ENCODE assay signal across 8 cellular contexts in the genomic region with DNA sequence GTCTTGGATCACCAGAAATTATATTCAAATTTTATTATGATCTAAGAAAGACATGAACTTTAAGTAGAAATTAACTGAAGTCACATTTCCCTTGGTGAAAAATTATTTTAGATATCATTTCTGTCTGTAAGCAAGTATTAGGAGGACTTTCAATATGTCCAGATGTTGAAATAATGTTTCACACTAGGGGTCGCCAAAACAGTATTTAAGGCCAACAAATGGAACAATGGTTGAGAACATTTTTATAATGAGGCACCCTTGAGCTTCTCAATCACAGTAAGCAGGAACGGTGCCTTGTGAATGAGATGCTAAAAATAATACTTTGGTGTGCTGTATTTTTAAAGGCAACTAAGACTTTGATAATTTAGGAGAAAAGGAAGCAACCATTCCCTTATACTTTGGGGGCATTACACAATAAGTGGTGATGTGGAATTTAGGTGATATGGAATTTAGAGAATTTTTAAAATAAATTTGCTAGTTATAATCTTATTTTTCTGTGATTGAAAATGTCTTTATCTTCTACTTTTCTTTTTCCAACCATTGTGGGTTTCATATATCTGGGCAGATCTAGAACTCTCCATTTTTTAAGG. TPM values are rescaled to one million over a fixed set of nuclear protein-coding genes. Genes with fewer than 3 reads are reported as not detected.
DNase-seq lines count a peak whose midpoint lies in the region; ATAC-seq, FAIRE-seq and TF ChIP-seq lines count a peak whose summit lies in the region.

No MANE protein-coding gene starts in this region.

- FAIRE-seq in A549 (lab: Jason Lieb, UNC) (no peak), H54 (lab: Jason Lieb, UNC) (no peak)

- ATAC-seq in A549, result peak; percentile 68 to 80; a peak in 3 of 6 replicates
- peak; percentile 92 for ATAC-seq in SK-N-SH treated with all-trans-retinoic acid at 6 μM for 48 hours
- ATAC-seq in HG02970 (IDR thresholded peaks at IDR 0.05; ENCODE audit: low FRiP score, unreplicated experiment), result no peak

- TF ChIP-seq POLR2A in A549 (IDR thresholded peaks at IDR 0.05; ENCODE audit: low read length) (no peak), H54 (IDR thresholded peaks at IDR 0.05; ENCODE audit: low read depth, low read length) (no peak)

- no peaks in the 10 kb centered on the region for H3K36me3 Mint-ChIP-seq in endodermal cell (ENCODE audit: low read depth)

- no peaks in the 10 kb centered on the region for H3F3A ChIP-seq in DOHH2 (ENCODE audit: control insufficient read depth, insufficient read depth)

- H3K9me3 ChIP-seq in A549 (no peaks in the 10 kb centered on the region), DOHH2 (ENCODE audit: control insufficient read depth, insufficient read depth, low read length) (no peaks in the 10 kb centered on the region), endodermal cell (ENCODE audit: control insufficient read depth, low read length) (no peaks in the 10 kb centered on the region)

- peaks cover 6% of the 10 kb centered on the region for H3K27me3 Mint-ChIP-seq in endodermal cell (ENCODE audit: insufficient read depth)

- H3K4me1 Mint-ChIP-seq in endodermal cell, result no peaks in the 10 kb centered on the region

- TF ChIP-seq RAD21 in A549 (conservative IDR thresholded peaks at IDR 0.05 in 1 of 2, IDR thresholded peaks at IDR 0.05 in 1 of 2), result peak; percentile 81 to 87

- H3K9ac ChIP-seq in endodermal cell (ENCODE audit: extremely low read depth, low read length, poor library complexity, severe bottlenecking), result no peak overlapping the region

- H3K36me3 ChIP-seq in DOHH2 (ENCODE audit: control insufficient read depth, low read length) (no peaks in the 10 kb centered on the region), endodermal cell (ENCODE audit: control insufficient read depth, insufficient read depth, low read length) (no peaks in the 10 kb centered on the region)

- H3K9me2 ChIP-seq in DOHH2 (replicated peaks; ENCODE audit: control insufficient read depth, low read length), result no peaks in the 10 kb centered on the region

- H3K4me3 ChIP-seq in A549, result no peak overlapping the region
- H3K4me3 ChIP-seq in DOHH2 (ENCODE audit: low read length), result no peak overlapping the region
- no peak overlapping the region for H3K4me3 ChIP-seq in endodermal cell (ENCODE audit: low read length)

- POLR2A ChIA-PET in A549 (lab: Yijun Ruan, JAX), result interaction anchor here (1.0 kb wide), 1 partner anchor 373 kb away, joined by 3 read pairs; no protein-coding TSS in a partner anchor

- H3K4me1 ChIP-seq in A549, result no peaks in the 10 kb centered on the region
- H3K4me1 ChIP-seq in DOHH2 (ENCODE audit: control insufficient read depth, low read length), result no peaks in the 10 kb centered on the region
- no peaks in the 10 kb centered on the region for H3K4me1 ChIP-seq in endodermal cell (ENCODE audit: control insufficient read depth, insufficient read depth, low read length)

- 0% methylated on average over 2 of the region's 2 CpGs for WGBS in A549 (ENCODE audit: missing lambda C conversion rate)
- WGBS in endodermal cell (ENCODE audit: insufficient coverage in 1 of 2, insufficient read length in 1 of 2), 2 experiments, result 22 to 25% methylated on average over 2 of the region's 2 CpGs

- no peak for TF ChIP-seq EP300 in A549 (IDR thresholded peaks at IDR 0.05)

- no peak overlapping the region for H3K4me3 Mint-ChIP-seq in endodermal cell

- no peaks in the 10 kb centered on the region for H3K27me3 ChIP-seq in DOHH2 (ENCODE audit: control insufficient read depth, low read length)
- H3K27me3 ChIP-seq in endodermal cell (ENCODE audit: control insufficient read depth, insufficient read depth, low read length, poor library complexity, severe bottlenecking), result no peaks in the 10 kb centered on the region

- DNase-seq in A549 (ENCODE audit: low read depth in 1 of 2, low spot score in 1 of 2) (peak; percentile 44 to 67), H54 (ENCODE audit: insufficient read length, low spot score) (peak; percentile 13), M059J (ENCODE audit: low read depth) (peak; percentile 80), endodermal cell (no peak), middle frontal gyrus (ENCODE audit: extremely low spot score, low spot score) (peak; percentile 56)

- CTCF ChIA-PET in A549 (lab: Yijun Ruan, JAX), result interaction anchor here (0.6 to 1.5 kb wide), 10 partner anchors 10 to 413 kb away, joined by 3 to 6 read pairs (median 3); no protein-coding TSS in a partner anchor

- H3K27ac ChIP-seq in A549, result no peak overlapping the region
- no peak overlapping the region for H3K27ac ChIP-seq in DOHH2 (ENCODE audit: low read depth, low read length)
- H3K27ac ChIP-seq in endodermal cell (ENCODE audit: low read depth, low read length), result no peak overlapping the region

- H4K20me1 ChIP-seq in DOHH2 (ENCODE audit: control insufficient read depth, insufficient read depth, low read depth, low read length), result no peaks in the 10 kb centered on the region

- H3K4me2 ChIP-seq in A549 (no peak overlapping the region), DOHH2 (ENCODE audit: low read length) (no peak overlapping the region)

- TF ChIP-seq CTCF in A549 (IDR thresholded peaks at IDR 0.05) (peak; percentile 73), DOHH2 (IDR thresholded peaks at IDR 0.05; ENCODE audit: low read depth, low read length, poor library complexity, severe bottlenecking) (peak; percentile 70), endodermal cell (conservative IDR thresholded peaks at IDR 0.05) (peak; percentile 82)

- no peaks in the 10 kb centered on the region for H3K9me3 Mint-ChIP-seq in endodermal cell

- no peak overlapping the region for H3K27ac Mint-ChIP-seq in endodermal cell

- H3K79me2 ChIP-seq in DOHH2 (ENCODE audit: control insufficient read depth, low read length), result no peaks in the 10 kb centered on the region

TF ChIP-seq in A549, 52 proteins besides CTCF, POLR2A, EP300 and RAD21:
- TF ChIP-seq RARB (CRISPR knock-in tag; IDR thresholded peaks at IDR 0.05) (no peak), SMC3 (IDR thresholded peaks at IDR 0.05) (peak; percentile 83)

TF ChIP-seq in SK-N-SH treated with all-trans-retinoic acid at 6 μM for 48 hours, 23 proteins besides CTCF, POLR2A, EP300 and RAD21 (continues in another document):
- TF ChIP-seq ZNF70 (CRISPR knock-in tag; IDR thresholded peaks at IDR 0.05) (no peak), PPARA (CRISPR knock-in tag; IDR thresholded peaks at IDR 0.05; ENCODE audit: borderline replicate concordance) (no peak), OSR1 (CRISPR knock-in tag; IDR thresholded peaks at IDR 0.05) (no peak), ZNF565 (CRISPR knock-in tag; conservative IDR thresholded peaks at IDR 0.05; ENCODE audit: low read depth) (no peak), ZNF8 (CRISPR knock-in tag; IDR thresholded peaks at IDR 0.05) (no peak), ARNTL (CRISPR knock-in tag; IDR thresholded peaks at IDR 0.05; ENCODE audit: borderline replicate concordance, low read depth) (no peak), GLIS3 (CRISPR knock-in tag; IDR thresholded peaks at IDR 0.05) (no peak), TOX (CRISPR knock-in tag; IDR thresholded peaks at IDR 0.05; ENCODE audit: borderline replicate concordance) (no peak), ISL1 (CRISPR knock-in tag; IDR thresholded peaks at IDR 0.05) (no peak)
- TF ChIP-seq, protein P1, sequence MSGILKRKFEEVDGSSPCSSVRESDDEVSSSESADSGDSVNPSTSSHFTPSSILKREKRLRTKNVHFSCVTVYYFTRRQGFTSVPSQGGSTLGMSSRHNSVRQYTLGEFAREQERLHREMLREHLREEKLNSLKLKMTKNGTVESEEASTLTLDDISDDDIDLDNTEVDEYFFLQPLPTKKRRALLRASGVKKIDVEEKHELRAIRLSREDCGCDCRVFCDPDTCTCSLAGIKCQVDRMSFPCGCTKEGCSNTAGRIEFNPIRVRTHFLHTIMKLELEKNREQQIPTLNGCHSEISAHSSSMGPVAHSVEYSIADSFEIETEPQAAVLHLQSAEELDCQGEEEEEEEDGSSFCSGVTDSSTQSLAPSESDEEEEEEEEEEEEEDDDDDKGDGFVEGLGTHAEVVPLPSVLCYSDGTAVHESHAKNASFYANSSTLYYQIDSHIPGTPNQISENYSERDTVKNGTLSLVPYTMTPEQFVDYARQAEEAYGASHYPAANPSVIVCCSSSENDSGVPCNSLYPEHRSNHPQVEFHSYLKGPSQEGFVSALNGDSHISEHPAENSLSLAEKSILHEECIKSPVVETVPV (CRISPR knock-in tag; IDR thresholded peaks at IDR 0.05), result no peak
- TF ChIP-seq, protein P2, sequence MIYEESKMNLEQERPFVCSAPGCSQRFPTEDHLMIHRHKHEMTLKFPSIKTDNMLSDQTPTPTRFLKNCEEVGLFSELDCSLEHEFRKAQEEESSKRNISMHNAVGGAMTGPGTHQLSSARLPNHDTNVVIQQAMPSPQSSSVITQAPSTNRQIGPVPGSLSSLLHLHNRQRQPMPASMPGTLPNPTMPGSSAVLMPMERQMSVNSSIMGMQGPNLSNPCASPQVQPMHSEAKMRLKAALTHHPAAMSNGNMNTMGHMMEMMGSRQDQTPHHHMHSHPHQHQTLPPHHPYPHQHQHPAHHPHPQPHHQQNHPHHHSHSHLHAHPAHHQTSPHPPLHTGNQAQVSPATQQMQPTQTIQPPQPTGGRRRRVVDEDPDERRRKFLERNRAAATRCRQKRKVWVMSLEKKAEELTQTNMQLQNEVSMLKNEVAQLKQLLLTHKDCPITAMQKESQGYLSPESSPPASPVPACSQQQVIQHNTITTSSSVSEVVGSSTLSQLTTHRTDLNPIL (CRISPR knock-in tag; IDR thresholded peaks at IDR 0.05; ENCODE audit: low read depth), result no peak

RNA-seq across cellular contexts. Expression of a gene that starts 9.6 kb away (rescaled TPM):
- polyA plus RNA-seq in A549 (2011; rRNA removed) (164 and 184 TPM in 2 replicates), A549 (2017; fragmentation: RNase III; extraction: RNeasy Plus Mini Kit Qiagen cat#74134 plus additional on column Dnase treatment) (159 to 174 TPM (median 163 TPM) in 3 replicates)
- 401 and 449 TPM in 2 replicates for polyA plus RNA-seq in A549 (2012; cell fraction: cytosol; rRNA removed)
- 286 and 323 TPM in 2 replicates for polyA plus RNA-seq in A549 (2012; cell fraction: nucleus; rRNA removed)
- 147 TPM in 2 replicates for polyA minus RNA-seq in A549 (2011; rRNA and poly(A)+ RNA removed)
- total RNA-seq in M059J (2014; rRNA removed; shearing (Covaris generic)), result 211 and 302 TPM in 2 replicates
- 100 to 1,000 TPM; 124 to 138 TPM for total RNA-seq in endodermal cell
- 171 TPM for polyA plus RNA-seq in endodermal cell (2013, experiment 1 of 2)
- polyA plus RNA-seq in endodermal cell (2013, experiment 2 of 2), result 167 TPM

RNA-seq across cellular contexts. Expression of a gene that starts 45.3 kb away (rescaled TPM):
- polyA plus RNA-seq in A549 (2011; rRNA removed) (0.65 and 0.78 TPM in 2 replicates), A549 (2017; fragmentation: RNase III; extraction: RNeasy Plus Mini Kit Qiagen cat#74134 plus additional on column Dnase treatment) (0.36 to 0.98 TPM (median 0.59 TPM) in 3 replicates)
- 1.3 and 1.9 TPM in 2 replicates for polyA plus RNA-seq in A549 (2012; cell fraction: cytosol; rRNA removed)
- polyA plus RNA-seq in A549 (2012; cell fraction: nucleus; rRNA removed), result 0.99 and 1.2 TPM in 2 replicates
- polyA minus RNA-seq in A549 (2011; rRNA and poly(A)+ RNA removed), result 0.44 and 0.45 TPM in 2 replicates
- total RNA-seq in M059J (2014; rRNA removed; shearing (Covaris generic)), result 0.67 and 0.71 TPM in 2 replicates
- under 1 TPM in 1 of 2 donors, not detected in 1; 0.29 TPM for total RNA-seq in endodermal cell
- polyA plus RNA-seq in endodermal cell (2013, experiment 1 of 2), result not detected
- 0.33 TPM for polyA plus RNA-seq in endodermal cell (2013, experiment 2 of 2)
